In the genomic region with DNA sequence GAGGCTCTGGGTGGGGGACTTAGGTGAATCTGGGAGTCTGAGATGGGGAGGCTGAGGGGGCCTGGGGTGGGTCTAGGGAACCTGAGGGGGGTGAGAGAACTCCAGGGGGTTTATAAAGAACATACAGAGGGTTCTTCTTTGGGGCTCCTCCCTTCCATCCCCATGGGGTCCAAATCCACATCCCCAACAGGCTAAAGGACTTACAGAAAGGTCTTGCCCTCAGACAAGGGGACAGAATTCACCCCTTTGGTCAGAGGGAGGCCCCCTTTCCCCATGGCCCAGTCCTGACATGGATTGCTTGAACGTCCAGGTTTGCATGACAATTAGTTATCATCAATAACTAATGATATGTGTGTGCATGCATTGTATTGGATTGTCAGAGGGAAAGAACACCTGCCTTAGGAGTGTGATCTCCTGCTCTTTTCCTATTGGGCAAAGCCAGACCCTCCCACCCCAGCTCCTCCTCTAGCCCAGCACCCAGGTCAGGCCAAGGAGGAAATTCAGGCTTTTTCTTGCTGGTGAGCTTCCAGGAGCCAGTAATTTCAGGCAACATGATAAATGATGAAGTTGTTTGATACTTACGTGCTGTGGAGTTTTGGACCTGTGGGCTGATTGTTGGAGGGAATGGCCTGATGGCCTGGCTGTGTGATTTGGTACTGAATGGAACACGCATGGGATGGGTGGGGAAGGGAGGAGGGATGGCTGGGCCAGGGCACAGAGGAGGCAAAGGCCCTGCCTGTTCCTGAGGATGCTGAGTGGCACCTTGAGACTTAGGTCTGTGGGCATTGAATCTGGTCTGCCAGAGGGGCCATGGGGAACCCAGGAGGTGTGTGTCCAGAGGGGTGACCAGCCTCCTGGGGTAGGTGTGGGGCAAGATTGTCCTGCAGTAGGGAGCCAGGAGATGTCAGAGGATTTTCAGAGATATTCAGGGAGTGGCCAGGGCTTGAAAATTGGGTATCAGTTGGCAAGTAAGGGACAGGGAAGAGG, we compare ENCODE assay signal across 8 cellular contexts. TPM values are rescaled to one million over a fixed set of nuclear protein-coding genes. Genes with fewer than 3 reads are reported as not detected.
DNase-seq lines count a peak whose midpoint lies in the region; ATAC-seq, FAIRE-seq and TF ChIP-seq lines count a peak whose summit lies in the region.

No MANE protein-coding gene starts in this region.

- DNase-seq in NCI-H82 (lab: John Stamatoyannopoulos, UW) (peak; percentile 57), NCI-H82 treated with DMSO at 0.1 percent for 48 hours (lab: John Stamatoyannopoulos, UW; ENCODE audit: unreplicated experiment) (no peak), NCI-H2196 treated with DMSO at 0.1 percent for 48 hours (lab: John Stamatoyannopoulos, UW; ENCODE audit: unreplicated experiment) (peak; percentile 61), colonic mucosa (peak; percentile 77), GM12892 (ENCODE audit: insufficient read length) (no peak)

- peaks cover 5% of the 10 kb centered on the region for H3K4me1 Mint-ChIP-seq in nephron

- H3K4me3 ChIP-seq in colonic mucosa: peak overlapping the region; percentile 80

- intact Hi-C loops in colonic mucosa (cut with DNase I): no loop called here

- H3K27ac ChIP-seq in colonic mucosa: peak overlapping the region; percentile 18

- TF ChIP-seq POLR2A in GM12892 (IDR thresholded peaks at IDR 0.05; ENCODE audit: low read depth, low read length): no peak

- H3K9me3 ChIP-seq in colonic mucosa: no peaks in the 10 kb centered on the region

- peaks cover 4% of the 10 kb centered on the region for H3K4me1 ChIP-seq in colonic mucosa

- ATAC-seq in HG03571 (IDR thresholded peaks at IDR 0.05; ENCODE audit: unreplicated experiment): no peak
- ATAC-seq in GM21528 (IDR thresholded peaks at IDR 0.05; ENCODE audit: low FRiP score, unreplicated experiment): no peak

- peak overlapping the region; percentile 86 to 90 (median 86) for H3K4me3 Mint-ChIP-seq in nephron

- H3K36me3 ChIP-seq in colonic mucosa: no peaks in the 10 kb centered on the region

- no peaks in the 10 kb centered on the region for H3K27me3 ChIP-seq in colonic mucosa

- no peak for TF ChIP-seq CTCF in colonic mucosa (IDR thresholded peaks at IDR 0.05)
- TF ChIP-seq CTCF in nephron (IDR thresholded peaks at IDR 0.05; ENCODE audit: unreplicated experiment in 3 of 3): no peak

- peak overlapping the region in 1 of 3 experiments; percentile 54 for H3K27ac Mint-ChIP-seq in nephron

- no peaks in the 10 kb centered on the region for H3K36me3 Mint-ChIP-seq in nephron (ENCODE audit: low read depth)

- no peaks in the 10 kb centered on the region for H3K9me3 Mint-ChIP-seq in nephron

- H3K9ac ChIP-seq in colonic mucosa (ENCODE audit: low read depth in 2 of 2, low read length in 2 of 2): peak overlapping the region; percentile 81 to 89

- H3K27me3 Mint-ChIP-seq in nephron (ENCODE audit: low read depth): peaks cover 15% of the 10 kb centered on the region

- FAIRE-seq in GM12892 (lab: Jason Lieb, UNC): no peak

RNA-seq across cellular contexts. Expression of a gene that starts 1.1 kb away (rescaled TPM):
- 10 to 100 TPM in 1 of 2 donors, 1 to 10 TPM in 1; 7.3 to 14.7 TPM for total RNA-seq in colonic mucosa
- 1.5 TPM for polyA plus RNA-seq in GM12892 (2012; ENCODE audit: missing spikeins)

RNA-seq across cellular contexts. Expression of a gene that starts 25.3 kb away (rescaled TPM):
- 1 to 10 TPM in 1 of 2 donors, under 1 TPM in 1; 0.27 to 1.4 TPM for total RNA-seq in colonic mucosa
- polyA plus RNA-seq in GM12892 (2012; ENCODE audit: missing spikeins): not detected

RNA-seq across cellular contexts. Expression of a gene that starts 31.3 kb away (rescaled TPM):
- 1 to 10 TPM in 1 of 2 donors, under 1 TPM in 1; 0.84 to 1.6 TPM for total RNA-seq in colonic mucosa
- 5.7 TPM for polyA plus RNA-seq in GM12892 (2012; ENCODE audit: missing spikeins)

RNA-seq across cellular contexts. Expression of a gene that starts 45.5 kb away (rescaled TPM):
- 10 to 100 TPM in 1 of 2 donors, 1 to 10 TPM in 1; 7.6 to 10.3 TPM for total RNA-seq in colonic mucosa
- polyA plus RNA-seq in GM12892 (2012; ENCODE audit: missing spikeins): 0.66 TPM

RNA-seq across cellular contexts. Expression of a gene that starts 49.3 kb away (rescaled TPM):
- total RNA-seq in colonic mucosa: 10 to 100 TPM; 46.7 to 79.6 TPM
- polyA plus RNA-seq in GM12892 (2012; ENCODE audit: missing spikeins): 8.4 TPM

Comparison
In these comparisons a context has a peak if more than half of its experiments do, and no peak if none do; other contexts are left out.
1. DNase-seq: peak in NCI-H82 (single experiment), NCI-H2196 treated with DMSO at 0.1 percent for 48 hours (single experiment) and colonic mucosa (single experiment); none in NCI-H82 treated with DMSO at 0.1 percent for 48 hours (single experiment) and GM12892 (single experiment).